Comparison of ENCODE assay signal across 10 cellular contexts in genomic region chr15:41932939-41933725, GRCh38. TPM values are rescaled to one million over a fixed set of nuclear protein-coding genes. Genes with fewer than 3 reads are reported as not detected.
DNase-seq lines count a peak whose midpoint lies in the region; TF ChIP-seq lines count a peak whose summit lies in the region.
"Had no signal": no experiment of that assay in that cellular context is flagged by ENCODE, and none has a peak within 500 bp of the region (broad histone marks: within the 10 kb centered on the region; RNA-seq: fewer than 3 reads in every experiment).

No MANE protein-coding gene starts in this region.

- no peaks in the 10 kb centered on the region for H3K9me3 Mint-ChIP-seq in CD8-positive, alpha-beta memory T cell
- H3K9me3 Mint-ChIP-seq in endothelial cell (ENCODE audit: unreplicated experiment) (no peaks in the 10 kb centered on the region), progenitor cell of endocrine pancreas (ENCODE audit: low read depth) (no peaks in the 10 kb centered on the region)

- no peak for TF ChIP-seq EP300 in tibial nerve (IDR thresholded peaks at IDR 0.05)

- CTCF ChIA-PET in CD8-positive, alpha-beta memory T cell (lab: Charles Lee) = interaction anchor here (0.8 to 7.9 kb wide), 4 partner anchors 10 to 159 kb away, joined by 3 to 68 read pairs (median 30); partner anchors contain the start of gene MAPKBP1

- WGBS in tibial nerve, 2 donors = 76 to 81% methylated on average over 13 of the region's 13 CpGs

- POLR2A ChIA-PET in CD8-positive, alpha-beta memory T cell (lab: Charles Lee) = interaction anchor here (1.1 kb wide), 1 partner anchor 38 kb away, joined by 3 read pairs; no protein-coding TSS in a partner anchor

- no peak overlapping the region for H3K4me3 ChIP-seq in CD8-positive, alpha-beta memory T cell (ENCODE audit: low read length)
- H3K4me3 ChIP-seq in NT2/D1 (ENCODE audit: insufficient read length, low read depth) = no peak overlapping the region
- no peak overlapping the region for H3K4me3 ChIP-seq in tibial nerve
- H3K4me3 ChIP-seq: pancreas had no signal

- no peaks in the 10 kb centered on the region for H3K9me3 ChIP-seq in CD8-positive, alpha-beta memory T cell (ENCODE audit: low read length)
- H3K9me3 ChIP-seq in NT2/D1 (ENCODE audit: insufficient read depth, low read length) (no peaks in the 10 kb centered on the region), tibial nerve (no peaks in the 10 kb centered on the region)
- H3K9me3 ChIP-seq: pancreas had no signal

- peak overlapping the region; percentile 0 for H3K9ac ChIP-seq in NT2/D1 (ENCODE audit: insufficient read length, low read depth)

- H3K27me3 ChIP-seq in CD8-positive, alpha-beta memory T cell (ENCODE audit: insufficient read depth, low read length, poor library complexity, severe bottlenecking) = no peaks in the 10 kb centered on the region
- H3K27me3 ChIP-seq in NT2/D1 (ENCODE audit: insufficient read depth, insufficient read length) (no peaks in the 10 kb centered on the region), tibial nerve (no peaks in the 10 kb centered on the region)
- H3K27me3 ChIP-seq: pancreas had no signal

- H3K27ac ChIP-seq in CD8-positive, alpha-beta memory T cell (ENCODE audit: low read depth, low read length) = no peak overlapping the region
- peak overlapping the region in 2 of 4 donors; percentile 60 for H3K27ac ChIP-seq in tibial nerve
- H3K27ac ChIP-seq: pancreas had no signal

- TF ChIP-seq POLR2A in tibial nerve (IDR thresholded peaks at IDR 0.05) = no peak

- peaks cover 0 to 2% (median 1%) of the 10 kb centered on the region in 3 donors for H3K36me3 Mint-ChIP-seq in CD8-positive, alpha-beta memory T cell
- H3K36me3 Mint-ChIP-seq in endothelial cell (ENCODE audit: low read depth, unreplicated experiment) = peaks cover 34% of the 10 kb centered on the region
- H3K36me3 Mint-ChIP-seq in progenitor cell of endocrine pancreas (ENCODE audit: insufficient read depth) = peaks cover 7% of the 10 kb centered on the region

- H3K4me1 Mint-ChIP-seq in CD8-positive, alpha-beta memory T cell = peaks cover 43 to 52% (median 51%) of the 10 kb centered on the region in 3 donors
- H3K4me1 Mint-ChIP-seq in endothelial cell (ENCODE audit: unreplicated experiment) = peaks cover 69% of the 10 kb centered on the region
- peaks cover 30% of the 10 kb centered on the region for H3K4me1 Mint-ChIP-seq in progenitor cell of endocrine pancreas (ENCODE audit: low read depth)

- H3K36me3 ChIP-seq in CD8-positive, alpha-beta memory T cell (ENCODE audit: insufficient read depth, low read length) = no peaks in the 10 kb centered on the region
- H3K36me3 ChIP-seq in NT2/D1 (ENCODE audit: insufficient read depth, insufficient read length, low read length) = peaks cover 26% of the 10 kb centered on the region
- no peaks in the 10 kb centered on the region for H3K36me3 ChIP-seq in tibial nerve
- H3K36me3 ChIP-seq: pancreas had no signal

- peak overlapping the region; percentile 70 to 100 (median 98) for H3K27ac Mint-ChIP-seq in CD8-positive, alpha-beta memory T cell
- peak overlapping the region; percentile 82 for H3K27ac Mint-ChIP-seq in endothelial cell (ENCODE audit: unreplicated experiment)
- peak overlapping the region; percentile 45 for H3K27ac Mint-ChIP-seq in progenitor cell of endocrine pancreas

- H3K4me1 ChIP-seq in CD8-positive, alpha-beta memory T cell (ENCODE audit: insufficient read depth, low read length) = peaks cover 53% of the 10 kb centered on the region
- peaks cover 9% of the 10 kb centered on the region for H3K4me1 ChIP-seq in NT2/D1 (ENCODE audit: insufficient read depth, insufficient read length)
- H3K4me1 ChIP-seq in tibial nerve = peaks cover 0 to 76% (median 40%) of the 10 kb centered on the region in 4 donors

- TF ChIP-seq CTCF in endothelial cell (IDR thresholded peaks at IDR 0.05; ENCODE audit: unreplicated experiment) (no peak), progenitor cell of endocrine pancreas (IDR thresholded peaks at IDR 0.05; ENCODE audit: unreplicated experiment) (no peak), tibial nerve (IDR thresholded peaks at IDR 0.05) (no peak)

- peak overlapping the region in 1 of 7 donors; percentile 59 for H3K4me3 Mint-ChIP-seq in CD8-positive, alpha-beta memory T cell
- H3K4me3 Mint-ChIP-seq in endothelial cell (ENCODE audit: unreplicated experiment) (peak overlapping the region; percentile 67), progenitor cell of endocrine pancreas (ENCODE audit: low read depth) (no peak overlapping the region)

- no peak for DNase-seq in CD8-positive, alpha-beta memory T cell
- DNase-seq in NT2/D1 (ENCODE audit: low read depth, low spot score) (no peak), endothelial cell (ENCODE audit: low spot score) (no peak), progenitor cell of endocrine pancreas (ENCODE audit: low spot score, unreplicated experiment) (no peak), tibial nerve (ENCODE audit: low spot score in 2 of 2) (no peak), retina (no peak), NCI-H146 (lab: John Stamatoyannopoulos, UW) (no peak), NCI-H2171 (lab: John Stamatoyannopoulos, UW) (no peak)
- DNase-seq: NCI-H1417 had no signal

- H3K27me3 Mint-ChIP-seq in CD8-positive, alpha-beta memory T cell = no peaks in the 10 kb centered on the region
- peaks cover 24% of the 10 kb centered on the region for H3K27me3 Mint-ChIP-seq in endothelial cell (ENCODE audit: unreplicated experiment)
- no peaks in the 10 kb centered on the region for H3K27me3 Mint-ChIP-seq in progenitor cell of endocrine pancreas

RNA-seq across cellular contexts. Expression of gene EHD4, which starts 39.2 kb away (rescaled TPM):
- total RNA-seq in CD8-positive, alpha-beta memory T cell = 10 to 100 TPM; 24.2 to 26.4 TPM
- polyA plus RNA-seq in CD8-positive, alpha-beta memory T cell = 11.2 TPM
- total RNA-seq in endothelial cell (ENCODE audit: unreplicated experiment) (64.9 TPM), progenitor cell of endocrine pancreas (17.2 and 18.4 TPM in 2 replicates), tibial nerve (10 to 100 TPM; 13.2 to 31.5 (median 22.0) TPM)

RNA-seq across cellular contexts. Expression of gene SPTBN5, which starts 39.3 kb away (rescaled TPM):
- total RNA-seq in CD8-positive, alpha-beta memory T cell = under 1 TPM; 0.31 to 0.39 TPM
- not detected for polyA plus RNA-seq in CD8-positive, alpha-beta memory T cell
- total RNA-seq in endothelial cell (ENCODE audit: unreplicated experiment) (9.4 TPM), progenitor cell of endocrine pancreas (6.6 and 7.9 TPM in 2 replicates), tibial nerve (10 to 100 TPM; 16.5 to 34.5 (median 19.9) TPM)

Comparison
In these comparisons a context has a peak if more than half of its experiments do, and no peak if none do; other contexts are left out.
1. H3K27ac Mint-ChIP-seq: peak in every context shown above with its lines; median percentile 98 in CD8-positive, alpha-beta memory T cell; 82 in endothelial cell; 45 in progenitor cell of endocrine pancreas.